ENCODE assay signal across 1 cellular context in the genomic region with DNA sequence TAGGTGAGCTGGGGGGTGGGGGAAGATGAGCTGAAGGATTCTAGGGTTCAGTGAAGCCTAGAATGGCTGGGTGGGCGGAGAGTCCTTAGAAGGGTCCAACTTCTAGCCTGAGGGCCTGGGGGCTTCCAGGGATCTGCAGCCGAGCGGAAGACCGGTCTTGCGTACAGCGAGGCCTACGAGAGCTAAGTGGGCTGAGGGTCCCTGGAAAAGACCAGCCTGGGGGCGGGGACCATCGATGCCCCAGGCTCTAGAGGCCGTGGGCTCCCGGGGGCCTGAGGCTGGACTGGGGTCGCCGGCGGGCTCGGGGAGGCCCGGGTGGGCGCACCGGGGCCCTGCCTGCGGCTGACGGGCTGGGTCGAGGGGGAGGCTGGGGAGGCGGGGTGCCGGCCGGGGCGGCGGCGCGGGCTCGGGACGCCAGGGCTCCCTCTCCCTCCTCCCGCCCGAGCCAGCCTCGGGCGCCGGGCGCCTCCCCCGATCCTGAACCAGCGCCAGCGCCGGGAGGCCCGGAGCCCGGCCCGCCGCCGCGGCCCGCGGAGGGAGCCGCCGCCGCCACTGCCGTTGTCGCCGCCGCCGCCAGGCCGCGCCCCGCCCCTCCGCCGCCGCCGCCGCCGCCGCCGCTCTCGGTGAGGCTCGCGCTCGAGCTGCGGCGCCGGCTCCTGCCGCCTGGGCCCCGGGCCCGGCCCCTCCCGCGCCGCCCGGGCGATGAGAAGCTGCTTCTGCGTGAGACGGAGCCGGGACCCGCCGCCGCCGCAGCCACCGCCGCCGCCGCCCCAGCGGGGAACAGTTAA.
TF ChIP-seq lines count a peak whose summit lies in the region.

A gene with protein sequence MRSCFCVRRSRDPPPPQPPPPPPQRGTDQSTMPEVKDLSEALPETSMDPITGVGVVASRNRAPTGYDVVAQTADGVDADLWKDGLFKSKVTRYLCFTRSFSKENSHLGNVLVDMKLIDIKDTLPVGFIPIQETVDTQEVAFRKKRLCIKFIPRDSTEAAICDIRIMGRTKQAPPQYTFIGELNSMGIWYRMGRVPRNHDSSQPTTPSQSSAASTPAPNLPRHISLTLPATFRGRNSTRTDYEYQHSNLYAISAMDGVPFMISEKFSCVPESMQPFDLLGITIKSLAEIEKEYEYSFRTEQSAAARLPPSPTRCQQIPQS (plus strand): TSS at position 602 of the 788 bp plus-strand sequence. CDS start 101 bp downstream, at position 703.

TF ChIP-seq in WTC11, 78 proteins besides CTCF, POLR2A, EP300 and RAD21 (continued from another document):
- TF ChIP-seq, protein P1, sequence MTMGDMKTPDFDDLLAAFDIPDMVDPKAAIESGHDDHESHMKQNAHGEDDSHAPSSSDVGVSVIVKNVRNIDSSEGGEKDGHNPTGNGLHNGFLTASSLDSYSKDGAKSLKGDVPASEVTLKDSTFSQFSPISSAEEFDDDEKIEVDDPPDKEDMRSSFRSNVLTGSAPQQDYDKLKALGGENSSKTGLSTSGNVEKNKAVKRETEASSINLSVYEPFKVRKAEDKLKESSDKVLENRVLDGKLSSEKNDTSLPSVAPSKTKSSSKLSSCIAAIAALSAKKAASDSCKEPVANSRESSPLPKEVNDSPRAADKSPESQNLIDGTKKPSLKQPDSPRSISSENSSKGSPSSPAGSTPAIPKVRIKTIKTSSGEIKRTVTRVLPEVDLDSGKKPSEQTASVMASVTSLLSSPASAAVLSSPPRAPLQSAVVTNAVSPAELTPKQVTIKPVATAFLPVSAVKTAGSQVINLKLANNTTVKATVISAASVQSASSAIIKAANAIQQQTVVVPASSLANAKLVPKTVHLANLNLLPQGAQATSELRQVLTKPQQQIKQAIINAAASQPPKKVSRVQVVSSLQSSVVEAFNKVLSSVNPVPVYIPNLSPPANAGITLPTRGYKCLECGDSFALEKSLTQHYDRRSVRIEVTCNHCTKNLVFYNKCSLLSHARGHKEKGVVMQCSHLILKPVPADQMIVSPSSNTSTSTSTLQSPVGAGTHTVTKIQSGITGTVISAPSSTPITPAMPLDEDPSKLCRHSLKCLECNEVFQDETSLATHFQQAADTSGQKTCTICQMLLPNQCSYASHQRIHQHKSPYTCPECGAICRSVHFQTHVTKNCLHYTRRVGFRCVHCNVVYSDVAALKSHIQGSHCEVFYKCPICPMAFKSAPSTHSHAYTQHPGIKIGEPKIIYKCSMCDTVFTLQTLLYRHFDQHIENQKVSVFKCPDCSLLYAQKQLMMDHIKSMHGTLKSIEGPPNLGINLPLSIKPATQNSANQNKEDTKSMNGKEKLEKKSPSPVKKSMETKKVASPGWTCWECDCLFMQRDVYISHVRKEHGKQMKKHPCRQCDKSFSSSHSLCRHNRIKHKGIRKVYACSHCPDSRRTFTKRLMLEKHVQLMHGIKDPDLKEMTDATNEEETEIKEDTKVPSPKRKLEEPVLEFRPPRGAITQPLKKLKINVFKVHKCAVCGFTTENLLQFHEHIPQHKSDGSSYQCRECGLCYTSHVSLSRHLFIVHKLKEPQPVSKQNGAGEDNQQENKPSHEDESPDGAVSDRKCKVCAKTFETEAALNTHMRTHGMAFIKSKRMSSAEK (CRISPR knock-in tag; IDR thresholded peaks at IDR 0.05; ENCODE audit: borderline replicate concordance), result no peak
- TF ChIP-seq EMX1 (CRISPR knock-in tag; IDR thresholded peaks at IDR 0.05) (no peak), ZNF416 (CRISPR knock-in tag; IDR thresholded peaks at IDR 0.05) (no peak), ZNF396 (CRISPR knock-in tag; IDR thresholded peaks at IDR 0.05; ENCODE audit: borderline replicate concordance) (no peak), ZNF263 (CRISPR knock-in tag; IDR thresholded peaks at IDR 0.05; ENCODE audit: low read depth) (no peak)
- TF ChIP-seq, protein P2, sequence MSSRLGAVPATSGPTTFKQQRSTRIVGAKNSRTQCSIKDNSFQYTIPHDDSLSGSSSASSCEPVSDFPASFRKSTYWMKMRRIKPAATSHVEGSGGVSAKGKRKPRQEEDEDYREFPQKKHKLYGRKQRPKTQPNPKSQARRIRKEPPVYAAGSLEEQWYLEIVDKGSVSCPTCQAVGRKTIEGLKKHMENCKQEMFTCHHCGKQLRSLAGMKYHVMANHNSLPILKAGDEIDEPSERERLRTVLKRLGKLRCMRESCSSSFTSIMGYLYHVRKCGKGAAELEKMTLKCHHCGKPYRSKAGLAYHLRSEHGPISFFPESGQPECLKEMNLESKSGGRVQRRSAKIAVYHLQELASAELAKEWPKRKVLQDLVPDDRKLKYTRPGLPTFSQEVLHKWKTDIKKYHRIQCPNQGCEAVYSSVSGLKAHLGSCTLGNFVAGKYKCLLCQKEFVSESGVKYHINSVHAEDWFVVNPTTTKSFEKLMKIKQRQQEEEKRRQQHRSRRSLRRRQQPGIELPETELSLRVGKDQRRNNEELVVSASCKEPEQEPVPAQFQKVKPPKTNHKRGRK (CRISPR knock-in tag; IDR thresholded peaks at IDR 0.05; ENCODE audit: borderline replicate concordance), result no peak
